1 cellular context compared by ENCODE assay signal in the genomic region with DNA sequence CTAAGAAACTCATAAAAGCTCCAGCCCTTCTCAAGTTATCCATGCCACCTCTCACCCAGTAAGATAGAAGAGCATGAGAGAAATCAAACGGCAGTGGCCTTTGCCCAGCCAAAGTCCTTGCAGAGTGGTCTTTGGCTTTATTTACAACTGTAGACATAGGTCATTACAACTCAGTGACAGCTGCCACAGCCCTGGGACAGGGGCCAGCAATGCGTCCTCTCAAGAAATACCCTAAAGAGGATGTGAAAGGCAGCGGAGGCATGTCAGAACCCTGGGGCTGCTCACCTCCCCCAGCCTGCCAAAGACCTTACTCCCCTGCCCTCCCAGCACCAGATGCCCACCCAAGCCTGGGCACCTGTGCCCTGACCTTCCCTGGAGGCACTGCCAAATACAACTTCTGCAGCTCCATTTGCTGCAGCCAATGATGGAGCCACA.
TF ChIP-seq lines count a peak whose summit lies in the region.

No MANE protein-coding gene starts in this region.

TF ChIP-seq in SK-N-SH, 30 proteins besides CTCF, POLR2A, EP300 and RAD21:
- TF ChIP-seq, protein P1, sequence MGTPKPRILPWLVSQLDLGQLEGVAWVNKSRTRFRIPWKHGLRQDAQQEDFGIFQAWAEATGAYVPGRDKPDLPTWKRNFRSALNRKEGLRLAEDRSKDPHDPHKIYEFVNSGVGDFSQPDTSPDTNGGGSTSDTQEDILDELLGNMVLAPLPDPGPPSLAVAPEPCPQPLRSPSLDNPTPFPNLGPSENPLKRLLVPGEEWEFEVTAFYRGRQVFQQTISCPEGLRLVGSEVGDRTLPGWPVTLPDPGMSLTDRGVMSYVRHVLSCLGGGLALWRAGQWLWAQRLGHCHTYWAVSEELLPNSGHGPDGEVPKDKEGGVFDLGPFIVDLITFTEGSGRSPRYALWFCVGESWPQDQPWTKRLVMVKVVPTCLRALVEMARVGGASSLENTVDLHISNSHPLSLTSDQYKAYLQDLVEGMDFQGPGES (IDR thresholded peaks at IDR 0.05; ENCODE audit: low read depth, low read length), result no peak
- TF ChIP-seq FOXJ3 (CRISPR knock-in tag; IDR thresholded peaks at IDR 0.05), result no peak
- TF ChIP-seq JUND (IDR thresholded peaks at IDR 0.05), result no peak
- TF ChIP-seq, protein P2, sequence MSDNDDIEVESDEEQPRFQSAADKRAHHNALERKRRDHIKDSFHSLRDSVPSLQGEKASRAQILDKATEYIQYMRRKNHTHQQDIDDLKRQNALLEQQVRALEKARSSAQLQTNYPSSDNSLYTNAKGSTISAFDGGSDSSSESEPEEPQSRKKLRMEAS (IDR thresholded peaks at IDR 0.05; ENCODE audit: low read depth), result no peak
- TF ChIP-seq, protein P3, sequence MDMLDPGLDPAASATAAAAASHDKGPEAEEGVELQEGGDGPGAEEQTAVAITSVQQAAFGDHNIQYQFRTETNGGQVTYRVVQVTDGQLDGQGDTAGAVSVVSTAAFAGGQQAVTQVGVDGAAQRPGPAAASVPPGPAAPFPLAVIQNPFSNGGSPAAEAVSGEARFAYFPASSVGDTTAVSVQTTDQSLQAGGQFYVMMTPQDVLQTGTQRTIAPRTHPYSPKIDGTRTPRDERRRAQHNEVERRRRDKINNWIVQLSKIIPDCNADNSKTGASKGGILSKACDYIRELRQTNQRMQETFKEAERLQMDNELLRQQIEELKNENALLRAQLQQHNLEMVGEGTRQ (IDR thresholded peaks at IDR 0.05; ENCODE audit: borderline replicate concordance, low read depth, low read length), result no peak
- TF ChIP-seq RXRA (IDR thresholded peaks at IDR 0.05; ENCODE audit: borderline replicate concordance, low read depth), result no peak
- no peak for TF ChIP-seq FOXM1 (IDR thresholded peaks at IDR 0.05; ENCODE audit: low read depth)
- no peak for TF ChIP-seq SIN3A (IDR thresholded peaks at IDR 0.05; ENCODE audit: borderline replicate concordance, low read depth, low read length)
- no peak for TF ChIP-seq MEF2A (IDR thresholded peaks at IDR 0.05; ENCODE audit: borderline replicate concordance, low read depth)
- no peak for TF ChIP-seq NRF1 (IDR thresholded peaks at IDR 0.05; ENCODE audit: low read depth, low read length)
- TF ChIP-seq, protein P4, sequence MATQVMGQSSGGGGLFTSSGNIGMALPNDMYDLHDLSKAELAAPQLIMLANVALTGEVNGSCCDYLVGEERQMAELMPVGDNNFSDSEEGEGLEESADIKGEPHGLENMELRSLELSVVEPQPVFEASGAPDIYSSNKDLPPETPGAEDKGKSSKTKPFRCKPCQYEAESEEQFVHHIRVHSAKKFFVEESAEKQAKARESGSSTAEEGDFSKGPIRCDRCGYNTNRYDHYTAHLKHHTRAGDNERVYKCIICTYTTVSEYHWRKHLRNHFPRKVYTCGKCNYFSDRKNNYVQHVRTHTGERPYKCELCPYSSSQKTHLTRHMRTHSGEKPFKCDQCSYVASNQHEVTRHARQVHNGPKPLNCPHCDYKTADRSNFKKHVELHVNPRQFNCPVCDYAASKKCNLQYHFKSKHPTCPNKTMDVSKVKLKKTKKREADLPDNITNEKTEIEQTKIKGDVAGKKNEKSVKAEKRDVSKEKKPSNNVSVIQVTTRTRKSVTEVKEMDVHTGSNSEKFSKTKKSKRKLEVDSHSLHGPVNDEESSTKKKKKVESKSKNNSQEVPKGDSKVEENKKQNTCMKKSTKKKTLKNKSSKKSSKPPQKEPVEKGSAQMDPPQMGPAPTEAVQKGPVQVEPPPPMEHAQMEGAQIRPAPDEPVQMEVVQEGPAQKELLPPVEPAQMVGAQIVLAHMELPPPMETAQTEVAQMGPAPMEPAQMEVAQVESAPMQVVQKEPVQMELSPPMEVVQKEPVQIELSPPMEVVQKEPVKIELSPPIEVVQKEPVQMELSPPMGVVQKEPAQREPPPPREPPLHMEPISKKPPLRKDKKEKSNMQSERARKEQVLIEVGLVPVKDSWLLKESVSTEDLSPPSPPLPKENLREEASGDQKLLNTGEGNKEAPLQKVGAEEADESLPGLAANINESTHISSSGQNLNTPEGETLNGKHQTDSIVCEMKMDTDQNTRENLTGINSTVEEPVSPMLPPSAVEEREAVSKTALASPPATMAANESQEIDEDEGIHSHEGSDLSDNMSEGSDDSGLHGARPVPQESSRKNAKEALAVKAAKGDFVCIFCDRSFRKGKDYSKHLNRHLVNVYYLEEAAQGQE (IDR thresholded peaks at IDR 0.05; ENCODE audit: low read depth, low read length), result no peak
- no peak for TF ChIP-seq RFX5 (IDR thresholded peaks at IDR 0.05; ENCODE audit: low read length)
- TF ChIP-seq PBX3 (IDR thresholded peaks at IDR 0.05), result no peak
- no peak for TF ChIP-seq TEAD4 (IDR thresholded peaks at IDR 0.05; ENCODE audit: borderline replicate concordance, insufficient read depth)
- no peak for TF ChIP-seq EZH2phosphoT487 (IDR thresholded peaks at IDR 0.05; ENCODE audit: borderline replicate concordance, low read depth)
- TF ChIP-seq NFIC (IDR thresholded peaks at IDR 0.05; ENCODE audit: borderline replicate concordance), result no peak
TF ChIP-seq in SK-N-SH: peak in this region for 0.
